In the genomic region with DNA sequence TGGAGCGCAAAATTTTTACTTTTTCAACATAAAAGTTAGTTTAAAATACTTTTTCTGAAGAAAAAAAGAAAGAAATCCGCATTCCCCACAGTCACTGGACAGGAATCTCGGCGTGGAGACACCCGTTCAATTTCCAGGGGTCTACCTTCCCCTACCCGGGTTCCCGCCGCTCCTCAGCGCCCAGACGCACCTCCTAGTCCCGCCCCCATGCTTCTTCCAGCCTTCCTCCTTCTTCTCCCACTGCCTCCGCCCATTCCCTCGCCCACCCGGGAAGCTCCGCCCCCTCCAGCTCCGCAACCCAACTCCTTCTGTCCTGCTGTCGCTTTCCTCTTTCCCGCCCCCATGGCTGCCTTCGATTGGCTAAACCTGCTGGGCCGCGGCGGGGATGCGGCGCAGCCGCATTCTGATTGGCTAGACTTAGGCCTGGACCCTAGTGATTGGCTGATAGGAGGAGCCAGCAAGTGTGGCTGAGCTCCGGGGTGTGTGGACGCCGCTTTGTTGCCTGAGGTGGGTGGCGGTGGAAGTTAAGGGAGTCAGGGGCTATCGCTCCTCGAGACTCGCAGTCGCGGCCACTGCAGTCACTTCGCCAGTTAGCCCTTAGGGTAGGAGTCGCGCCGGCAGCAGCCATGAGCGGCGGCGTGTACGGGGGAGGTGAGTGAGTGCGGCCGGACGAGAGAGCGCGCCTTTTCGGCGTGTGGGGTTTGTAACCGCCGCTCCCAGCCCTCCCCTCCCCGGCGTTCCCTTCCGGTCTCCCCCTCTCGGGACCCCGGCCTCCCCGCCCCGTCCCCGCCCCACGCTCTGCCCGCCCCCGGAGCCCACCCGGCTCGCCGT, we compare ENCODE assay signal across 8 cellular contexts. TPM values are rescaled to one million over a fixed set of nuclear protein-coding genes. Genes with fewer than 3 reads are reported as not detected.
DNase-seq lines count a peak whose midpoint lies in the region; ATAC-seq and TF ChIP-seq lines count a peak whose summit lies in the region.

A gene (plus strand): TSS at position 460 of the 831 bp plus-strand sequence. CDS start 167 bp downstream, at position 627.

- H3K27me3 ChIP-seq in BLaER1: no peaks in the 10 kb centered on the region

- H3K4me3 Mint-ChIP-seq in activated CD4-positive, alpha-beta T cell treated with anti-CD3 and anti-CD28 coated beads, Interleukin-2, amount 10 ng/mL, durations not matched to agents 7 days and 5 days: peak within 1 kb of the TSS; percentile 98

- H3K27me3 Mint-ChIP-seq in activated CD4-positive, alpha-beta T cell treated with anti-CD3 and anti-CD28 coated beads, Interleukin-2, amount 10 ng/mL, durations not matched to agents 7 days and 5 days: peaks cover 11% of the 10 kb centered on the region

- peak within 1 kb of the TSS; percentile 95 for H3K4me2 ChIP-seq in BLaER1

- CTCF ChIA-PET in activated CD4-positive, alpha-beta T cell treated with anti-CD3 and anti-CD28 coated beads, Interleukin-2, amount 10 ng/mL, durations not matched to agents 7 days and 5 days (lab: Charles Lee): interaction anchor here (0.8 to 1.5 kb wide), 6 partner anchors 9 to 212 kb away, joined by 3 to 8 read pairs (median 4); a partner anchor contains a TSS

- H3K36me3 ChIP-seq in BLaER1: no peaks in the 10 kb centered on the region

- ATAC-seq in GM19328 (IDR thresholded peaks at IDR 0.05; ENCODE audit: unreplicated experiment): peak; percentile 97
- peak; percentile 96 for ATAC-seq in HG03520 (IDR thresholded peaks at IDR 0.05; ENCODE audit: unreplicated experiment)
- peak; percentile 96 for ATAC-seq in left colon

- H3K27ac ChIP-seq in BLaER1 (peak within 1 kb of the TSS; percentile 91), coronary artery (peak within 1 kb of the TSS; percentile 36 to 92)

- H3K9me3 Mint-ChIP-seq in activated CD4-positive, alpha-beta T cell treated with anti-CD3 and anti-CD28 coated beads, Interleukin-2, amount 10 ng/mL, durations not matched to agents 7 days and 5 days: no peaks in the 10 kb centered on the region

- POLR2A ChIA-PET in activated CD4-positive, alpha-beta T cell treated with anti-CD3 and anti-CD28 coated beads, Interleukin-2, amount 10 ng/mL, durations not matched to agents 7 days and 5 days (lab: Charles Lee): interaction anchor here (0.6 kb wide), 2 partner anchors 55 to 169 kb away, joined by 3 to 4 read pairs; no protein-coding TSS in a partner anchor

- H3K4me3 ChIP-seq in BLaER1: peak within 1 kb of the TSS; percentile 92
- H3K4me3 ChIP-seq in coronary artery: peak within 1 kb of the TSS; percentile 91

- H3K27ac Mint-ChIP-seq in activated CD4-positive, alpha-beta T cell treated with anti-CD3 and anti-CD28 coated beads, Interleukin-2, amount 10 ng/mL, durations not matched to agents 7 days and 5 days: peak within 1 kb of the TSS; percentile 97

- peaks cover 27% of the 10 kb centered on the region for H3K4me1 ChIP-seq in BLaER1

- no peaks in the 10 kb centered on the region for H3K36me3 Mint-ChIP-seq in activated CD4-positive, alpha-beta T cell treated with anti-CD3 and anti-CD28 coated beads, Interleukin-2, amount 10 ng/mL, durations not matched to agents 7 days and 5 days (ENCODE audit: low read depth)

- no peaks in the 10 kb centered on the region for H3K9me3 ChIP-seq in BLaER1

- H3K4me1 Mint-ChIP-seq in activated CD4-positive, alpha-beta T cell treated with anti-CD3 and anti-CD28 coated beads, Interleukin-2, amount 10 ng/mL, durations not matched to agents 7 days and 5 days: peaks cover 37% of the 10 kb centered on the region

- H3K9ac ChIP-seq in BLaER1: peak within 1 kb of the TSS; percentile 92

- DNase-seq in NCI-H69 (lab: John Stamatoyannopoulos, UW): peak; percentile 100
- peak; percentile 99 for DNase-seq in activated CD4-positive, alpha-beta T cell treated with anti-CD3 and anti-CD28 coated beads, Interleukin-2, amount 10 ng/mL, durations not matched to agents 7 days and 5 days
- peak; percentile 100 for DNase-seq in coronary artery (ENCODE audit: low spot score)
- peak; percentile 99 to 100 for DNase-seq in left colon
- DNase-seq in stimulated activated CD4-positive, alpha-beta T cell treated with anti-CD3 and anti-CD28 coated beads, Interleukin-1b, Interleukin-23, amount 100 ng/mL, for 48 hours: peak; percentile 100

- intact Hi-C loops in left colon (cut with DNase I, micrococcal nuclease): no loop called here

- peaks cover 45% of the 10 kb centered on the region for H4K20me1 ChIP-seq in BLaER1

- TF ChIP-seq CTCF in coronary artery (IDR thresholded peaks at IDR 0.05): no peak

RNA-seq across cellular contexts. Expression of the gene that starts here (rescaled TPM):
- total RNA-seq in activated CD4-positive, alpha-beta T cell treated with anti-CD3 and anti-CD28 coated beads, Interleukin-2, amount 10 ng/mL, durations not matched to agents 7 days and 5 days: 10 to 100 TPM; 88.7 to 89.5 TPM
- 10 to 100 TPM; 31.9 to 33.0 TPM for total RNA-seq in left colon

Comparison
In these comparisons a context has a peak if more than half of its experiments do, and no peak if none do; other contexts are left out.
1. Peak in every context shown above with its lines: DNase-seq, ATAC-seq, H3K4me3 ChIP-seq and H3K27ac ChIP-seq.